9 cellular contexts compared by ENCODE assay signal in the genomic region with DNA sequence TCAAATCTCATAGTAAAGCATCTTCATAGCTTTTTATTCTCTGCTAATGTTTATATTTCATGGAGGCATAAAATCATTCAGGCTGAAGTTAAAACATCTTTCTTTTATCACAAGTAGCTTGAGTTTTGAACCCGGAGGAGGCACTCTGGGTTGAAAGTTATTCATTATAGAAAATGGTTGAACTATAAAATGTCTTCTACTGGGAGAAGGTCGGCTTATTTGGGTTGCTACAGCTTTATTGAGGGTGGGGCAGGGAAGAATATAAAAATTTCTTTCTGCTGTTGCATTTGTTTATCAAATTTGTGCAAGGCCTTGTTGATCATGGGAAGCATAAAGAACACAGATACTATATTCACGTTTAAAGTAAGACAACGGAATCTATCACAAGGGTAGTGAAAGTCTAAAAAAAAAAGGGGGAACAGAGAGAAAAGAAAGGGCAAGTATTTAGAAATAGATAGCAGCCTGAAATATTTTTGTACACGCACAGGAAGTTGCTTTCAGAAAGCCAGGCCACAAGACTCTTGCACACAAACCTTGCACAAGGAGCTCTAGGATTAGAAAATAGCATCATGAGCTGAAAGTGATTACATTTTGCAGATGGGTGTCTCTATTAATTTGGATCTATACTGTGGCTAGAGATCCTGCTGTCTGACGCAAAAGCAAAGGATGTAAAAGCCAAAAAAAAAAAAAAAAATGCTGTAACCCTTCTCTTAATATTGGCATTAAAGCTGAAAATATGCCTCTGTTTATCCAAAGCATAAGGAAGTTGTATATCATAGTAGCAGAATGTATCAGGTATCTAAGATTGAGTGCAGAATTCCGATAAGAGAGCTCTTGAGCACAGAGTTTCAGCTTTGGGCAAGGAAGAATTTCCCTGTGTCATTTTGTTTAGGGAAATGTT. TPM values are rescaled to one million over a fixed set of nuclear protein-coding genes. Genes with fewer than 3 reads are reported as not detected.
DNase-seq lines count a peak whose midpoint lies in the region; ATAC-seq and TF ChIP-seq lines count a peak whose summit lies in the region.
"Had no signal": no experiment of that assay in that cellular context is flagged by ENCODE, and none has a peak within 500 bp of the region (broad histone marks: within the 10 kb centered on the region; RNA-seq: fewer than 3 reads in every experiment).

No MANE protein-coding gene starts in this region.

- peak; percentile 72 for DNase-seq in GF-D8 (lab: John Stamatoyannopoulos, UW)
- DNase-seq in SKM-1 treated with dmso at 0.1 percent for 144 hours (lab: John Stamatoyannopoulos, UW; ENCODE audit: unreplicated experiment) = peak; percentile 81
- no peak for DNase-seq in mesothelial cell of epicardium (ENCODE audit: low spot score in 2 of 2, unreplicated experiment in 2 of 2)
- no peak for DNase-seq in germinal center (ENCODE audit: low spot score)
- DNase-seq in superior temporal gyrus (ENCODE audit: extremely low spot score) = no peak
- no peak for DNase-seq in stimulated activated CD4-positive, alpha-beta T cell treated with anti-CD3 and anti-CD28 coated beads, Interleukin-4, amount 100 ng/mL, for 24 hours
- no peak for DNase-seq in NCI-H1436 treated with DMSO at 0.1 percent for 48 hours (lab: John Stamatoyannopoulos, UW)
- DNase-seq: testis had no signal

- no peak for TF ChIP-seq CTCF in mesothelial cell of epicardium (IDR thresholded peaks at IDR 0.05; ENCODE audit: unreplicated experiment)

- peak; percentile 48 for ATAC-seq in HG02763 (IDR thresholded peaks at IDR 0.05; ENCODE audit: unreplicated experiment)

- H3K9me3 Mint-ChIP-seq in mesothelial cell of epicardium = peaks cover 17% of the 10 kb centered on the region

- peaks cover 30% of the 10 kb centered on the region for H3K4me1 Mint-ChIP-seq in mesothelial cell of epicardium

- no peak overlapping the region for H3K4me3 Mint-ChIP-seq in mesothelial cell of epicardium

- no peaks in the 10 kb centered on the region for H3K27me3 Mint-ChIP-seq in mesothelial cell of epicardium (ENCODE audit: low read depth)

- no peaks in the 10 kb centered on the region for H3K36me3 Mint-ChIP-seq in mesothelial cell of epicardium

- peak overlapping the region; percentile 40 for H3K27ac Mint-ChIP-seq in mesothelial cell of epicardium

RNA-seq across cellular contexts. Expression of a gene that starts 37.2 kb away (rescaled TPM):
- 0.34 to 0.44 TPM (median 0.38 TPM) in 3 replicates for total RNA-seq in mesothelial cell of epicardium

Comparison
In these comparisons a context has a peak if more than half of its experiments do, and no peak if none do; other contexts are left out.
1. DNase-seq: peak in GF-D8 (single experiment) and SKM-1 treated with dmso at 0.1 percent for 144 hours (single experiment); none in mesothelial cell of epicardium (0 of 2), germinal center (single experiment), superior temporal gyrus (single experiment), stimulated activated CD4-positive, alpha-beta T cell treated with anti-CD3 and anti-CD28 coated beads, Interleukin-4, amount 100 ng/mL, for 24 hours (single experiment) and NCI-H1436 treated with DMSO at 0.1 percent for 48 hours (single experiment).